1 cellular context compared by ENCODE assay signal in genomic region chr5:145236127-145236526, GRCh38.
A peak's percentile ranks its signal among the peaks of the same experiment; 100 is the strongest.
TF ChIP-seq lines count a peak whose summit lies in the region.

No MANE protein-coding gene starts in this region.

TF ChIP-seq in endothelial cell of umbilical vein, 7 proteins besides CTCF, POLR2A, EP300 and RAD21:
- peak; percentile 21 for TF ChIP-seq FOS (IDR thresholded peaks at IDR 0.05; ENCODE audit: borderline replicate concordance, insufficient read depth, low read length)
- no peak for TF ChIP-seq EZH2 (IDR thresholded peaks at IDR 0.05; ENCODE audit: borderline replicate concordance, low read depth, low read length, severe bottlenecking)
